ENCODE assay signal across 8 cellular contexts in the genomic region with DNA sequence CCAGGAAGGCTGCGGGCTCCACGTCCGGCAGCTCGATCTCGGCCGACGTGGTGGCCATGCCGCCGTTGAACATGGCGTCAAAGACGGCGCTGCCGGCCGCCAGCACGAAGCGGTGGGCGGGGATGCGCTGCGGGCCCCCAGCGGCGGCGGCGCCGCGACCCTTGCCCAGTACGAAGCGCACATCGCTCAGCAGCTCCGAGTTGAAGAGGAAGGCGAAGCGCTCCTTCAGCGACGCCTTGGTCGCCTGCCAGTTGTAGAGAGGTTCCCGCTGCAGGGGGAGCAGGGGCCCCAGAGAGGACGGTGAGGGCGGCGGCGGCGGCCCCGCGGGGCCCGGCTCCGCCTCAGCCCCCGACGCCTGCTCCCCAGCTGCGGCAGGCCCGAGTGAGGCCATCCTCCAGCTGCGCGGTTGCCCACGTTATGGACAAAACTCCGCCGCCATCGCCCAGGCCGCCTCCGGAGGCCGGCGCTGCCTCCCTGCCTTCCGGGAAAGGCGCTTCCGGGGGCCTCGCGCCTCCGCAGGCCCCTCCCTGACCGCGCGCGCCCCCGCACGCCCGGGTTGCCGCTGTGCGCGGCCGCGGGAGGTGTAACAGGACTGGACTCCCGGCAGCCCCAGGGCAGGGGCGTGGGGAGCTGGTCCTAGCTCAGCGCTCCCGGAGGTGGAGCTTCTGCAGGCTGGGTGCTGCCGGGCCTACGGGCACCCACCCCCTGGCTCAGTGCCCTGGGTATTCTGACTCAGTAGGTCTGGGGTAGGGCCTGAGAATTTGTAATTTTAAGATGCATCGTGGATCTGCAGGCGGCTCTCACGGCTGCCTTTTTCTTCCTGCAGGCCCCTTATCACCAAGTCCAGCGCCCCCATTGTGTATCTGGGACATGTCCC. TPM values are rescaled to one million over a fixed set of nuclear protein-coding genes. Genes with fewer than 3 reads are reported as not detected.
DNase-seq lines count a peak whose midpoint lies in the region; ATAC-seq and TF ChIP-seq lines count a peak whose summit lies in the region.

A gene (minus strand): TSS at position 492 of the 877 bp plus-strand sequence. CDS start 101 bp downstream, at position 391.

- H3K4me1 ChIP-seq in right atrium auricular region (peaks cover 0 to 49% of the 10 kb centered on the region in 2 donors), uterus (no peaks in the 10 kb centered on the region)

- no peaks in the 10 kb centered on the region for H3K36me3 ChIP-seq in right atrium auricular region
- H3K36me3 ChIP-seq in uterus = no peaks in the 10 kb centered on the region

- intact Hi-C loops in uterus (cut with DNase I; ENCODE audit: low total_unique reads) = loop anchor here (5.0 kb wide), 1 partner anchor 140 kb away; a partner anchor contains a TSS

- no peaks in the 10 kb centered on the region for H3K27me3 ChIP-seq in right atrium auricular region
- no peaks in the 10 kb centered on the region for H3K27me3 ChIP-seq in uterus

- DNase-seq in NCI-H1417 (lab: John Stamatoyannopoulos, UW) = peak; percentile 78 to 96 (median 96)
- peak; percentile 47 to 92 (median 73) for DNase-seq in T-helper 2 cell
- peak; percentile 95 for DNase-seq in right atrium auricular region (ENCODE audit: low spot score)
- DNase-seq in putamen (ENCODE audit: low spot score) = peak; percentile 90
- DNase-seq in uterus = peak; percentile 91

- peak in 1 of 2 donors; percentile 47 for TF ChIP-seq CTCF in right atrium auricular region (IDR thresholded peaks at IDR 0.05)
- peak in 2 of 4 experiments; percentile 16 to 35 for TF ChIP-seq CTCF in uterus (IDR thresholded peaks at IDR 0.05)

- H3K27ac ChIP-seq in angular gyrus (ENCODE audit: low read depth, low read length) (peak within 1 kb of the TSS; percentile 85), right atrium auricular region (peak within 1 kb of the TSS; percentile 96 to 97), uterus (peak within 1 kb of the TSS; percentile 86 to 93)

- peak; percentile 90 for ATAC-seq in HG02798 (IDR thresholded peaks at IDR 0.05; ENCODE audit: poor library complexity, unreplicated experiment)

- H3K4me3 ChIP-seq in right atrium auricular region = peak within 1 kb of the TSS; percentile 66 to 87
- H3K4me3 ChIP-seq in uterus = peak within 1 kb of the TSS; percentile 39 to 92

- peak; percentile 99 for TF ChIP-seq POLR2A in GM15510 (IDR thresholded peaks at IDR 0.05; ENCODE audit: borderline replicate concordance, extremely low read depth, insufficient read length)
- peak; percentile 64 to 91 for TF ChIP-seq POLR2A in uterus (IDR thresholded peaks at IDR 0.05)

- H3K9me3 ChIP-seq in right atrium auricular region (no peaks in the 10 kb centered on the region), uterus (no peaks in the 10 kb centered on the region)

RNA-seq across cellular contexts. Expression of the gene that starts here (rescaled TPM):
- total RNA-seq in right atrium auricular region (100 to 1,000 TPM; 116 to 206 TPM), uterus (100 to 1,000 TPM in 2 of 4 donors, 10 to 100 TPM in 2; 54.9 to 140 (median 101) TPM)

Comparison
In these comparisons a context has a peak if more than half of its experiments do, and no peak if none do; other contexts are left out.
1. Peak in every context shown above with its lines: DNase-seq, ATAC-seq, H3K4me3 ChIP-seq and H3K27ac ChIP-seq.